In the genomic region with DNA sequence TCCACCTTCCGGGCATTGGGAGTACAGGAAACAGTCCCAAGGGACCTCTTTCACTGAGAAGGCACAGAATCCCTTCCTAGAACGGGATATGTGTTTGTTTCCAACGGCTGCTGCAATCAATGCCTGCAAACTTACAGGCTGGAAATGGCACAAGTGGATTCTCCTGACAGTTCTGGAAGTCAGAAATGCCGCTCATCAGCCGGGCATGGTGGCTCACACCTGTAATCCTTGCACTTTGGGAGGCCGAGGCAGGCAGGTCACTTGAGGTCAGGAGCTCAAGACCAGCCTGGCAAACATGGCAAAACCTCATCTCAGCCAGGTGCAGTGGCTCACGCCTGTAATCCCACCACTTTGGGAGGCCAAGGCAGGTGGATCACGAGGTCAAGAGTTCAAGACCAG, we compare ENCODE assay signal across 7 cellular contexts.
DNase-seq lines count a peak whose midpoint lies in the region; ATAC-seq and TF ChIP-seq lines count a peak whose summit lies in the region.
"Not testable (repeated sequence)": the region's sequence is repeated elsewhere in the genome, so short reads cannot be mapped to it uniquely, and the experiment has no call there.

No MANE protein-coding gene starts in this region.

- CTCF ChIA-PET in RWPE1 (lab: Yijun Ruan, JAX): interaction anchor here (0.9 to 2.9 kb wide), 4 partner anchors 268 to 285 kb away, joined by 3 to 19 read pairs (median 7); no protein-coding TSS in a partner anchor

- WGBS in body of pancreas, 2 donors: 27 to 37% methylated on average over 7 to 8 of the region's 8 CpGs
- 25% methylated on average over 8 of the region's 8 CpGs for WGBS in liver

- H2AFZ ChIP-seq in GM23338: 0 out of 2 replicates have a peak overlapping the region, but pooled peaks have one; percentile 56

- not testable (repeated sequence) for H3K36me3 Mint-ChIP-seq in GM23338 (ENCODE audit: low read depth)

- H4K20me1 ChIP-seq in GM23338 (replicated peaks; ENCODE audit: insufficient read depth): not testable (repeated sequence)

- H3K4me2 ChIP-seq in GM23338: not testable (repeated sequence)

- H3K27ac Mint-ChIP-seq in GM23338: not testable (repeated sequence)

- H3K4me1 Mint-ChIP-seq in GM23338: not testable (repeated sequence)

- peak overlapping the region; percentile 62 to 86 for H3K9ac ChIP-seq in liver (ENCODE audit: low read depth in 1 of 2, low read length in 2 of 2)

- intact Hi-C loops in body of pancreas (cut with DNase I): not testable (repeated sequence)
- intact Hi-C loops in posterior vena cava (cut with DNase I): loop anchor here in 1 of 2 donors (1.0 to 5.0 kb wide), 2 partner anchors 213 to 1064 kb away; no protein-coding TSS in a partner anchor

- H3K36me3 ChIP-seq in GM23338 (ENCODE audit: insufficient read depth); body of pancreas (replicated peaks in 1 of 2; ENCODE audit: insufficient read depth in 1 of 2, low read depth in 2 of 2); liver (ENCODE audit: control insufficient read depth in 4 of 4, insufficient read depth in 3 of 4, low read depth in 1 of 4, low read length in 3 of 4); thoracic aorta: not testable (repeated sequence)

- not testable (repeated sequence) for TF ChIP-seq POLR2A in body of pancreas (IDR thresholded peaks at IDR 0.05)

- H3K9me3 ChIP-seq in body of pancreas; liver (ENCODE audit: control insufficient read depth in 4 of 4, low read length in 3 of 4); thoracic aorta: not testable (repeated sequence)

- not testable (repeated sequence) for H3K27me3 ChIP-seq in GM23338 (ENCODE audit: insufficient read depth); body of pancreas; foreskin keratinocyte; liver (ENCODE audit: control insufficient read depth in 4 of 4, insufficient read depth in 4 of 4, low read length in 3 of 4); thoracic aorta (replicated peaks; ENCODE audit: insufficient read depth)

- H3K4me3 Mint-ChIP-seq in GM23338: not testable (repeated sequence)

- POLR2A ChIA-PET in RWPE1 (lab: Yijun Ruan, JAX; ENCODE audit: low non-redundant PET): not testable (repeated sequence)

- not testable (repeated sequence) for TF ChIP-seq RAD21 in liver (IDR thresholded peaks at IDR 0.05)

- not testable (repeated sequence) for H3K4me3 ChIP-seq in GM23338; body of pancreas; liver (ENCODE audit: low read depth in 1 of 3, low read length in 3 of 3)
- peak overlapping the region; percentile 31 for H3K4me3 ChIP-seq in thoracic aorta

- H3K9me3 Mint-ChIP-seq in GM23338: not testable (repeated sequence)

- not testable (repeated sequence) for H3F3A ChIP-seq in GM23338 (replicated peaks; ENCODE audit: low read depth)

- not testable (repeated sequence) for H3K27ac ChIP-seq in GM23338 (ENCODE audit: low read depth)
- H3K27ac ChIP-seq in RWPE1 (peak overlapping the region; percentile 65), body of pancreas (peak overlapping the region; percentile 53 to 88 (median 81)), foreskin keratinocyte (peak overlapping the region; percentile 26), liver (ENCODE audit: low read depth in 1 of 2, low read length in 2 of 2) (peak overlapping the region; percentile 87 to 95), thoracic aorta (peak overlapping the region; percentile 99 to 100)

- not testable (repeated sequence) for H3K4me1 ChIP-seq in GM23338 (ENCODE audit: insufficient read depth)
- peaks cover 46% of the 10 kb centered on the region for H3K4me1 ChIP-seq in body of pancreas
- peaks cover 17% of the 10 kb centered on the region for H3K4me1 ChIP-seq in foreskin keratinocyte
- H3K4me1 ChIP-seq in liver (ENCODE audit: control insufficient read depth in 4 of 4, insufficient read depth in 4 of 4, low read length in 3 of 4): peaks cover 7 to 42% (median 20%) of the 10 kb centered on the region in 4 donors
- peaks cover 24 to 76% of the 10 kb centered on the region in 2 donors for H3K4me1 ChIP-seq in thoracic aorta (ENCODE audit: control insufficient read depth in 1 of 2, low read depth in 2 of 2)

- ATAC-seq in GM23338; body of pancreas; foreskin keratinocyte; thoracic aorta (ENCODE audit: insufficient number of reproducible peaks, low FRiP score, low read depth): not testable (repeated sequence)

- H3K79me2 ChIP-seq in GM23338 (replicated peaks; ENCODE audit: insufficient read depth): not testable (repeated sequence)

- not testable (repeated sequence) for H3K9me2 ChIP-seq in GM23338 (ENCODE audit: insufficient read depth)

- not testable (repeated sequence) for TF ChIP-seq CTCF in GM23338 (conservative IDR thresholded peaks at IDR 0.05; ENCODE audit: low read depth in 2 of 2); RWPE1 (conservative IDR thresholded peaks at IDR 0.05; ENCODE audit: low read depth); body of pancreas (IDR thresholded peaks at IDR 0.05); foreskin keratinocyte (conservative IDR thresholded peaks at IDR 0.05); liver (IDR thresholded peaks at IDR 0.05; ENCODE audit: low read depth, low read length, missing input control); thoracic aorta (IDR thresholded peaks at IDR 0.05)

- DNase-seq in GM23338 (ENCODE audit: low spot score); RWPE1 (ENCODE audit: low spot score); foreskin keratinocyte; thoracic aorta (ENCODE audit: low spot score): not testable (repeated sequence)
- DNase-seq in body of pancreas (peak in 1 of 4 donors; percentile 10), posterior vena cava (ENCODE audit: low spot score) (peak; percentile 48)

- peaks cover 21% of the 10 kb centered on the region for H3K27me3 Mint-ChIP-seq in GM23338 (ENCODE audit: insufficient read depth, low read depth, poor library complexity)
